In the genomic region with DNA sequence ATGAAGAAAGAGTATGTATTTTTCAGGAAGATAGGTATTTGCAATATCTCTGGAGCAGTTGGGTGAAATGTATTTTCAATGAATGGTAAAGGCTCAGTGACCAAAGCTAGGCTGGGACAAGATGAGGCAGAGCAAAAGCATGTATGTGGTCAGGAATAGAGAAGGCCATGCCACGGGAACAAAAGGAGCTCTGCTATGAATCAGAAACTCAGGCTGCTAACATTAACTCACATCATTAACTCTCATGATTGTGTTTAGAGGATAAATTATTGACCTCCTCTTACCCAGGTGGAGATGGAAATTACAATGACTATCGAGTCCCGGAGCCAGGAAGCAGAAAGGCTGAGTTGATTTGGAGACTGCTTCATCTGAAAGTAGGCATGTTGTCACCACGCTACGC, we compare ENCODE assay signal across 9 cellular contexts.
"Had no signal": no experiment of that assay in that cellular context is flagged by ENCODE, and none has a peak within 500 bp of the region (broad histone marks: within the 10 kb centered on the region; RNA-seq: fewer than 3 reads in every experiment).

No MANE protein-coding gene starts in this region.

- DNase-seq: activated CD4-positive, alpha-beta memory T cell treated with anti-CD3 and anti-CD28 coated beads, Interleukin-2, amount 10 ng/mL, durations not matched to agents 7 days and 5 days; activated T-cell treated with anti-CD3 and anti-CD28 coated beads, Interleukin-2, amount 50 U/mL, for 72 hours; aorta; effector memory CD8-positive, alpha-beta T cell; hypothalamus; ovary; stomach; uterus had no signal

- H3K27me3 ChIP-seq: ovary, stomach, uterus had no signal

- H3K4me3 ChIP-seq: ovary, stomach, uterus had no signal

- H3K36me3 ChIP-seq: ovary, stomach, uterus had no signal

- ATAC-seq: activated T-cell treated with anti-CD3 and anti-CD28 coated beads, Interleukin-2, amount 50 U/mL, for 72 hours; effector memory CD8-positive, alpha-beta T cell; left lobe of liver had no signal

- H3K27ac ChIP-seq: ovary, stomach, uterus had no signal

- H3K4me1 ChIP-seq: uterus had no signal

- H3K9me3 ChIP-seq: ovary, stomach, uterus had no signal
